In the genomic region with DNA sequence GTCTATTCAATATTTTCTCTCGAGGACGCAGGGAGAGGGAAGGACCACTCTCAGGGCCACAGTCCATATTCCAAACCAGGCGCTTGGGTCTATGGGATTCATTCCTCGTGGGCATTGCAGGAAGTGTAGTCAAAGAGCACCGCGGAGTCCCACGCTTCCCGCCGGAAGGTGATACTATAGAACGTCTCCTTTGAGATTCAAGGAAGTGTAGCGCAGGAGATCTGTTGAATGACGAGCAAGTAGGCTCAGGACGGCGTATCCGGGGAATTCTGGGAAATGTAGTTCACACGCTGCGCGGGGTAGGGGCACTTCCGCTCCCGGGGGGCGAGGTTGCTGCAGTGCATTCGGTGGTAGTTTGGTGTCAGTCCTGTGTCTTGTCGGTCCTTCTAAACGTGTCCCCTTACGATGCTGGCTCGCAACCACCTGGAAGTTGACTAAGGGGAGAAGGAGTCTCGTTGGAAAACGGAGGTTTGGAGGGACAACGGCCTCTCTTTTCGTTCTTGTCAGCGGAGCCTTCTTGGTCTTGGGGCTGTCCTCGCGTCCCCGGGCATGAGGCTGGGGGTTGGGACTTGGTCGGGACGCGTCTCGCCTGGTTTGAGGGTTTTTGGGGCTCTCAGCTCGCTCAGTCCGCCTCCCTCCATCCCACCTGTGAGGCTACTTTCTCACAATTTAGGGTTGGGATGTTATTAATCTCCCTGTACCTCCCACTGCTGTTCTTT, we compare ENCODE assay signal across 8 cellular contexts. TPM values are rescaled to one million over a fixed set of nuclear protein-coding genes. Genes with fewer than 3 reads are reported as not detected.
DNase-seq lines count a peak whose midpoint lies in the region; ATAC-seq and TF ChIP-seq lines count a peak whose summit lies in the region.

TSS of gene ZNF284 (plus strand) at position 336 of the 719 bp plus-strand sequence. CDS start 4,231 bp downstream, outside the sequence.

- DNase-seq in DMS53 treated with DMSO at 0.1 percent for 48 hours (lab: John Stamatoyannopoulos, UW; ENCODE audit: unreplicated experiment) (peak; percentile 84), LNCaP clone FGC (ENCODE audit: low read depth) (peak; percentile 63), SK-N-MC (ENCODE audit: low read depth, low spot score) (peak; percentile 73), globus pallidus (ENCODE audit: low spot score) (peak; percentile 93), nucleus accumbens (lab: John Stamatoyannopoulos, UW) (peak; percentile 50 to 94 (median 85)), suprapubic skin (ENCODE audit: low spot score in 2 of 2) (peak; percentile 87 to 89)
- peak; percentile 84 for DNase-seq in activated naive CD4-positive, alpha-beta T cell treated with anti-CD3 and anti-CD28 coated beads, Interleukin-2, amount 50 U/mL, for 16 hours

- WGBS in suprapubic skin: 0% methylated on average over 10 of the region's 40 CpGs

- TF ChIP-seq POLR2A in suprapubic skin (IDR thresholded peaks at IDR 0.05): no peak

- TF ChIP-seq CTCF in LNCaP clone FGC (IDR thresholded peaks at IDR 0.05; ENCODE audit: control insufficient read depth, extremely low read depth, insufficient read depth) (no peak), suprapubic skin (IDR thresholded peaks at IDR 0.05) (no peak)

- H3K9me3 ChIP-seq in SK-N-MC (ENCODE audit: low read depth, low read length): peaks cover 11% of the 10 kb centered on the region; the same call in 1 of the 2 replicates
- H3K9me3 ChIP-seq in suprapubic skin: peaks cover 22% of the 10 kb centered on the region

- H3K4me3 ChIP-seq in LNCaP clone FGC (ENCODE audit: low read depth, low read length): peak within 1 kb of the TSS; percentile 69
- peak within 1 kb of the TSS; percentile 85 for H3K4me3 ChIP-seq in SK-N-MC
- H3K4me3 ChIP-seq in suprapubic skin: peak within 1 kb of the TSS; percentile 61

- peak; percentile 92 for ATAC-seq in GM21737 (IDR thresholded peaks at IDR 0.05; ENCODE audit: unreplicated experiment)

- H3K27ac ChIP-seq in SK-N-MC (peak within 1 kb of the TSS; percentile 68; the same call in 1 of the 2 replicates), suprapubic skin (no peak within 1 kb of the TSS)

- peaks cover 19% of the 10 kb centered on the region for H3K4me1 ChIP-seq in suprapubic skin

- no peaks in the 10 kb centered on the region for H3K27me3 ChIP-seq in suprapubic skin

- no peak for TF ChIP-seq EP300 in suprapubic skin (IDR thresholded peaks at IDR 0.05)

- H3K36me3 ChIP-seq in SK-N-MC (ENCODE audit: insufficient read depth, low read length): peaks cover 12% of the 10 kb centered on the region
- H3K36me3 ChIP-seq in suprapubic skin: peaks cover 8% of the 10 kb centered on the region

- H3K9ac ChIP-seq in SK-N-MC (ENCODE audit: insufficient read length): peak within 1 kb of the TSS; percentile 74

RNA-seq across cellular contexts. Expression of gene ZNF284, which starts in this region (rescaled TPM):
- 1 to 10 TPM; 1.2 to 4.9 (median 1.3) TPM for total RNA-seq in suprapubic skin
